In the genomic region with DNA sequence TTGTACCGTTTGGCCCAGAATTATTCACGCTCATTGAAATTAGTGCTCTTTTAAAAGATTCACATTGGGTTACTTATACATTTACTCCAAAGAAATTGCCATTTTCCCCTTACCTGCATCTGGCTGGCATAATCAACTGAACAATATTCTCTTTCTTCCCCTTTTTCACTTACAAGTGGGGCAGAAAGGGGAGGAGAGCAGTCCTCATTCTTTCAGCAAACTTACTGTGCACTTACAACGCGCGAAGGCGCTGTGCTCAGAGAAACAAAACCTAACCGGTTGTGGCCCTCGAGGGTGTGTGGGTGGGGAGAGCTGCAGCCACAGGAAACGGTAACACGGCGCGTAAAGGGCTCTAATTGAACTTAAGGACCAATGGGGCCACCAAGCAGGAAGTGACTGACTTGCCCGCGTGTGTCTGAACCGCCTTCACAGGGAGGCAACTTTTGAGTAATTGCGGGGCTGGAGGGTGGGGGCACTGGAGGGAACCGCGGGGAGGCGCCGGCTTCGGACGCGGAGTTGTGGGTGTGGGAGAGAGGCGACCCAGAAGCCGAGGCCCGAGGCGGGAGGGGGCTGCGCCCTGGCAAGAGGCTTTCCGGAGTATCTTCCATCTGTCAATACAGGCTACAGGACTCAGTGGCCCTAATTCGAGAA, we compare ENCODE assay signal across 1 cellular context.
TF ChIP-seq lines count a peak whose summit lies in the region.

No MANE protein-coding gene starts in this region.

TF ChIP-seq in HepG2, 621 proteins besides CTCF, POLR2A, EP300 and RAD21 (continued from another document and continues in another):
- TF ChIP-seq, protein P1, sequence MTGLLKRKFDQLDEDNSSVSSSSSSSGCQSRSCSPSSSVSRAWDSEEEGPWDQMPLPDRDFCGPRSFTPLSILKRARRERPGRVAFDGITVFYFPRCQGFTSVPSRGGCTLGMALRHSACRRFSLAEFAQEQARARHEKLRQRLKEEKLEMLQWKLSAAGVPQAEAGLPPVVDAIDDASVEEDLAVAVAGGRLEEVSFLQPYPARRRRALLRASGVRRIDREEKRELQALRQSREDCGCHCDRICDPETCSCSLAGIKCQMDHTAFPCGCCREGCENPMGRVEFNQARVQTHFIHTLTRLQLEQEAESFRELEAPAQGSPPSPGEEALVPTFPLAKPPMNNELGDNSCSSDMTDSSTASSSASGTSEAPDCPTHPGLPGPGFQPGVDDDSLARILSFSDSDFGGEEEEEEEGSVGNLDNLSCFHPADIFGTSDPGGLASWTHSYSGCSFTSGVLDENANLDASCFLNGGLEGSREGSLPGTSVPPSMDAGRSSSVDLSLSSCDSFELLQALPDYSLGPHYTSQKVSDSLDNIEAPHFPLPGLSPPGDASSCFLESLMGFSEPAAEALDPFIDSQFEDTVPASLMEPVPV (CRISPR knock-in tag; IDR thresholded peaks at IDR 0.05) = no peak
- TF ChIP-seq, protein P2, sequence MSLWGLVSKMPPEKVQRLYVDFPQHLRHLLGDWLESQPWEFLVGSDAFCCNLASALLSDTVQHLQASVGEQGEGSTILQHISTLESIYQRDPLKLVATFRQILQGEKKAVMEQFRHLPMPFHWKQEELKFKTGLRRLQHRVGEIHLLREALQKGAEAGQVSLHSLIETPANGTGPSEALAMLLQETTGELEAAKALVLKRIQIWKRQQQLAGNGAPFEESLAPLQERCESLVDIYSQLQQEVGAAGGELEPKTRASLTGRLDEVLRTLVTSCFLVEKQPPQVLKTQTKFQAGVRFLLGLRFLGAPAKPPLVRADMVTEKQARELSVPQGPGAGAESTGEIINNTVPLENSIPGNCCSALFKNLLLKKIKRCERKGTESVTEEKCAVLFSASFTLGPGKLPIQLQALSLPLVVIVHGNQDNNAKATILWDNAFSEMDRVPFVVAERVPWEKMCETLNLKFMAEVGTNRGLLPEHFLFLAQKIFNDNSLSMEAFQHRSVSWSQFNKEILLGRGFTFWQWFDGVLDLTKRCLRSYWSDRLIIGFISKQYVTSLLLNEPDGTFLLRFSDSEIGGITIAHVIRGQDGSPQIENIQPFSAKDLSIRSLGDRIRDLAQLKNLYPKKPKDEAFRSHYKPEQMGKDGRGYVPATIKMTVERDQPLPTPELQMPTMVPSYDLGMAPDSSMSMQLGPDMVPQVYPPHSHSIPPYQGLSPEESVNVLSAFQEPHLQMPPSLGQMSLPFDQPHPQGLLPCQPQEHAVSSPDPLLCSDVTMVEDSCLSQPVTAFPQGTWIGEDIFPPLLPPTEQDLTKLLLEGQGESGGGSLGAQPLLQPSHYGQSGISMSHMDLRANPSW (CRISPR knock-in tag; IDR thresholded peaks at IDR 0.05; ENCODE audit: borderline replicate concordance) = no peak
- TF ChIP-seq, protein P3, sequence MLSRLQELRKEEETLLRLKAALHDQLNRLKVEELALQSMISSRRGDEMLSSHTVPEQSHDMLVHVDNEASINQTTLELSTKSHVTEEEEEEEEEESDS (CRISPR knock-in tag; IDR thresholded peaks at IDR 0.05; ENCODE audit: borderline replicate concordance) = no peak
- TF ChIP-seq PCBP2 (optimal IDR thresholded peaks at IDR 0.05; ENCODE audit: low read depth, low read length, poor library complexity, severe bottlenecking) (no peak), RARA (CRISPR knock-in tag; IDR thresholded peaks at IDR 0.05) (peak; percentile 29; the same call in 1 of the 2 replicates), MEIS1 (CRISPR knock-in tag; IDR thresholded peaks at IDR 0.05; ENCODE audit: borderline replicate concordance) (no peak), NR2C2 (CRISPR knock-in tag; IDR thresholded peaks at IDR 0.05; ENCODE audit: borderline replicate concordance) (no peak), MIXL1 (CRISPR knock-in tag; IDR thresholded peaks at IDR 0.05) (peak; percentile 68; the same call in 1 of the 2 replicates), FOXO1 (CRISPR knock-in tag; IDR thresholded peaks at IDR 0.05) (no peak), CHD2 (IDR thresholded peaks at IDR 0.05; ENCODE audit: low read depth, low read length) (no peak), NFE2L2 (IDR thresholded peaks at IDR 0.05; ENCODE audit: low read length) (no peak), PHF8 (CRISPR knock-in tag; IDR thresholded peaks at IDR 0.05) (no peak), KDM1A (CRISPR knock-in tag; IDR thresholded peaks at IDR 0.05) (no peak), STAG1 (CRISPR knock-in tag; IDR thresholded peaks at IDR 0.05) (peak; percentile 61), ATM (IDR thresholded peaks at IDR 0.05; ENCODE audit: borderline replicate concordance) (no peak), TCF7L2 (IDR thresholded peaks at IDR 0.05; ENCODE audit: low read depth, low read length) (no peak), CC2D1A (CRISPR knock-in tag; IDR thresholded peaks at IDR 0.05) (no peak), NBN (conservative IDR thresholded peaks at IDR 0.05) (no peak), MLLT10 (CRISPR knock-in tag; IDR thresholded peaks at IDR 0.05) (no peak), ZNF468 (CRISPR knock-in tag; IDR thresholded peaks at IDR 0.05) (no peak), DNMT1 (CRISPR knock-in tag; IDR thresholded peaks at IDR 0.05) (no peak), SOX6 (IDR thresholded peaks at IDR 0.05) (no peak), SOX6 (CRISPR knock-in tag; IDR thresholded peaks at IDR 0.05) (no peak), ZNF382 (CRISPR knock-in tag; IDR thresholded peaks at IDR 0.05; ENCODE audit: borderline replicate concordance) (no peak), ZMYM3 (CRISPR knock-in tag; IDR thresholded peaks at IDR 0.05) (no peak; the same call in 1 of the 2 replicates), ZSCAN31 (CRISPR knock-in tag; IDR thresholded peaks at IDR 0.05; ENCODE audit: low read depth) (peak; percentile 83; the same call in 1 of the 2 replicates), LCORL (IDR thresholded peaks at IDR 0.05) (no peak), LCORL (CRISPR knock-in tag; IDR thresholded peaks at IDR 0.05) (no peak)
- TF ChIP-seq, protein P4, sequence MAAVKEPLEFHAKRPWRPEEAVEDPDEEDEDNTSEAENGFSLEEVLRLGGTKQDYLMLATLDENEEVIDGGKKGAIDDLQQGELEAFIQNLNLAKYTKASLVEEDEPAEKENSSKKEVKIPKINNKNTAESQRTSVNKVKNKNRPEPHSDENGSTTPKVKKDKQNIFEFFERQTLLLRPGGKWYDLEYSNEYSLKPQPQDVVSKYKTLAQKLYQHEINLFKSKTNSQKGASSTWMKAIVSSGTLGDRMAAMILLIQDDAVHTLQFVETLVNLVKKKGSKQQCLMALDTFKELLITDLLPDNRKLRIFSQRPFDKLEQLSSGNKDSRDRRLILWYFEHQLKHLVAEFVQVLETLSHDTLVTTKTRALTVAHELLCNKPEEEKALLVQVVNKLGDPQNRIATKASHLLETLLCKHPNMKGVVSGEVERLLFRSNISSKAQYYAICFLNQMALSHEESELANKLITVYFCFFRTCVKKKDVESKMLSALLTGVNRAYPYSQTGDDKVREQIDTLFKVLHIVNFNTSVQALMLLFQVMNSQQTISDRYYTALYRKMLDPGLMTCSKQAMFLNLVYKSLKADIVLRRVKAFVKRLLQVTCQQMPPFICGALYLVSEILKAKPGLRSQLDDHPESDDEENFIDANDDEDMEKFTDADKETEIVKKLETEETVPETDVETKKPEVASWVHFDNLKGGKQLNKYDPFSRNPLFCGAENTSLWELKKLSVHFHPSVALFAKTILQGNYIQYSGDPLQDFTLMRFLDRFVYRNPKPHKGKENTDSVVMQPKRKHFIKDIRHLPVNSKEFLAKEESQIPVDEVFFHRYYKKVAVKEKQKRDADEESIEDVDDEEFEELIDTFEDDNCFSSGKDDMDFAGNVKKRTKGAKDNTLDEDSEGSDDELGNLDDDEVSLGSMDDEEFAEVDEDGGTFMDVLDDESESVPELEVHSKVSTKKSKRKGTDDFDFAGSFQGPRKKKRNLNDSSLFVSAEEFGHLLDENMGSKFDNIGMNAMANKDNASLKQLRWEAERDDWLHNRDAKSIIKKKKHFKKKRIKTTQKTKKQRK (IDR thresholded peaks at IDR 0.05; ENCODE audit: low read length) = no peak
- TF ChIP-seq, protein P5, sequence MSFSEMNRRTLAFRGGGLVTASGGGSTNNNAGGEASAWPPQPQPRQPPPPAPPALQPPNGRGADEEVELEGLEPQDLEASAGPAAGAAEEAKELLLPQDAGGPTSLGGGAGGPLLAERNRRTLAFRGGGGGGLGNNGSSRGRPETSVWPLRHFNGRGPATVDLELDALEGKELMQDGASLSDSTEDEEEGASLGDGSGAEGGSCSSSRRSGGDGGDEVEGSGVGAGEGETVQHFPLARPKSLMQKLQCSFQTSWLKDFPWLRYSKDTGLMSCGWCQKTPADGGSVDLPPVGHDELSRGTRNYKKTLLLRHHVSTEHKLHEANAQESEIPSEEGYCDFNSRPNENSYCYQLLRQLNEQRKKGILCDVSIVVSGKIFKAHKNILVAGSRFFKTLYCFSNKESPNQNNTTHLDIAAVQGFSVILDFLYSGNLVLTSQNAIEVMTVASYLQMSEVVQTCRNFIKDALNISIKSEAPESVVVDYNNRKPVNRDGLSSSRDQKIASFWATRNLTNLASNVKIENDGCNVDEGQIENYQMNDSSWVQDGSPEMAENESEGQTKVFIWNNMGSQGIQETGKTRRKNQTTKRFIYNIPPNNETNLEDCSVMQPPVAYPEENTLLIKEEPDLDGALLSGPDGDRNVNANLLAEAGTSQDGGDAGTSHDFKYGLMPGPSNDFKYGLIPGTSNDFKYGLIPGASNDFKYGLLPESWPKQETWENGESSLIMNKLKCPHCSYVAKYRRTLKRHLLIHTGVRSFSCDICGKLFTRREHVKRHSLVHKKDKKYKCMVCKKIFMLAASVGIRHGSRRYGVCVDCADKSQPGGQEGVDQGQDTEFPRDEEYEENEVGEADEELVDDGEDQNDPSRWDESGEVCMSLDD (CRISPR knock-in tag; IDR thresholded peaks at IDR 0.05; ENCODE audit: borderline replicate concordance) = no peak
- TF ChIP-seq, protein P6, sequence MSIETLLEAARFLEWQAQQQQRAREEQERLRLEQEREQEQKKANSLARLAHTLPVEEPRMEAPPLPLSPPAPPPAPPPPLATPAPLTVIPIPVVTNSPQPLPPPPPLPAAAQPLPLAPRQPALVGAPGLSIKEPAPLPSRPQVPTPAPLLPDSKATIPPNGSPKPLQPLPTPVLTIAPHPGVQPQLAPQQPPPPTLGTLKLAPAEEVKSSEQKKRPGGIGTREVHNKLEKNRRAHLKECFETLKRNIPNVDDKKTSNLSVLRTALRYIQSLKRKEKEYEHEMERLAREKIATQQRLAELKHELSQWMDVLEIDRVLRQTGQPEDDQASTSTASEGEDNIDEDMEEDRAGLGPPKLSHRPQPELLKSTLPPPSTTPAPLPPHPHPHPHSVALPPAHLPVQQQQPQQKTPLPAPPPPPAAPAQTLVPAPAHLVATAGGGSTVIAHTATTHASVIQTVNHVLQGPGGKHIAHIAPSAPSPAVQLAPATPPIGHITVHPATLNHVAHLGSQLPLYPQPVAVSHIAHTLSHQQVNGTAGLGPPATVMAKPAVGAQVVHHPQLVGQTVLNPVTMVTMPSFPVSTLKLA (IDR thresholded peaks at IDR 0.05) = no peak
- TF ChIP-seq, protein P7, sequence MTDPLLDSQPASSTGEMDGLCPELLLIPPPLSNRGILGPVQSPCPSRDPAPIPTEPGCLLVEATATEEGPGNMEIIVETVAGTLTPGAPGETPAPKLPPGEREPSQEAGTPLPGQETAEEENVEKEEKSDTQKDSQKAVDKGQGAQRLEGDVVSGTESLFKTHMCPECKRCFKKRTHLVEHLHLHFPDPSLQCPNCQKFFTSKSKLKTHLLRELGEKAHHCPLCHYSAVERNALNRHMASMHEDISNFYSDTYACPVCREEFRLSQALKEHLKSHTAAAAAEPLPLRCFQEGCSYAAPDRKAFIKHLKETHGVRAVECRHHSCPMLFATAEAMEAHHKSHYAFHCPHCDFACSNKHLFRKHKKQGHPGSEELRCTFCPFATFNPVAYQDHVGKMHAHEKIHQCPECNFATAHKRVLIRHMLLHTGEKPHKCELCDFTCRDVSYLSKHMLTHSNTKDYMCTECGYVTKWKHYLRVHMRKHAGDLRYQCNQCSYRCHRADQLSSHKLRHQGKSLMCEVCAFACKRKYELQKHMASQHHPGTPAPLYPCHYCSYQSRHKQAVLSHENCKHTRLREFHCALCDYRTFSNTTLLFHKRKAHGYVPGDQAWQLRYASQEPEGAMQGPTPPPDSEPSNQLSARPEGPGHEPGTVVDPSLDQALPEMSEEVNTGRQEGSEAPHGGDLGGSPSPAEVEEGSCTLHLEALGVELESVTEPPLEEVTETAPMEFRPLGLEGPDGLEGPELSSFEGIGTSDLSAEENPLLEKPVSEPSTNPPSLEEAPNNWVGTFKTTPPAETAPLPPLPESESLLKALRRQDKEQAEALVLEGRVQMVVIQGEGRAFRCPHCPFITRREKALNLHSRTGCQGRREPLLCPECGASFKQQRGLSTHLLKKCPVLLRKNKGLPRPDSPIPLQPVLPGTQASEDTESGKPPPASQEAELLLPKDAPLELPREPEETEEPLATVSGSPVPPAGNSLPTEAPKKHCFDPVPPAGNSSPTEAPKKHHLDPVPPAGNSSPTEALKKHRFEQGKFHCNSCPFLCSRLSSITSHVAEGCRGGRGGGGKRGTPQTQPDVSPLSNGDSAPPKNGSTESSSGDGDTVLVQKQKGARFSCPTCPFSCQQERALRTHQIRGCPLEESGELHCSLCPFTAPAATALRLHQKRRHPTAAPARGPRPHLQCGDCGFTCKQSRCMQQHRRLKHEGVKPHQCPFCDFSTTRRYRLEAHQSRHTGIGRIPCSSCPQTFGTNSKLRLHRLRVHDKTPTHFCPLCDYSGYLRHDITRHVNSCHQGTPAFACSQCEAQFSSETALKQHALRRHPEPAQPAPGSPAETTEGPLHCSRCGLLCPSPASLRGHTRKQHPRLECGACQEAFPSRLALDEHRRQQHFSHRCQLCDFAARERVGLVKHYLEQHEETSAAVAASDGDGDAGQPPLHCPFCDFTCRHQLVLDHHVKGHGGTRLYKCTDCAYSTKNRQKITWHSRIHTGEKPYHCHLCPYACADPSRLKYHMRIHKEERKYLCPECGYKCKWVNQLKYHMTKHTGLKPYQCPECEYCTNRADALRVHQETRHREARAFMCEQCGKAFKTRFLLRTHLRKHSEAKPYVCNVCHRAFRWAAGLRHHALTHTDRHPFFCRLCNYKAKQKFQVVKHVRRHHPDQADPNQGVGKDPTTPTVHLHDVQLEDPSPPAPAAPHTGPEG (CRISPR knock-in tag; IDR thresholded peaks at IDR 0.05) = no peak; the same call in 1 of the 2 replicates
- TF ChIP-seq, protein P8, sequence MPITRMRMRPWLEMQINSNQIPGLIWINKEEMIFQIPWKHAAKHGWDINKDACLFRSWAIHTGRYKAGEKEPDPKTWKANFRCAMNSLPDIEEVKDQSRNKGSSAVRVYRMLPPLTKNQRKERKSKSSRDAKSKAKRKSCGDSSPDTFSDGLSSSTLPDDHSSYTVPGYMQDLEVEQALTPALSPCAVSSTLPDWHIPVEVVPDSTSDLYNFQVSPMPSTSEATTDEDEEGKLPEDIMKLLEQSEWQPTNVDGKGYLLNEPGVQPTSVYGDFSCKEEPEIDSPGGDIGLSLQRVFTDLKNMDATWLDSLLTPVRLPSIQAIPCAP (CRISPR knock-in tag; IDR thresholded peaks at IDR 0.05; ENCODE audit: low read depth) = no peak
- TF ChIP-seq, protein P9, sequence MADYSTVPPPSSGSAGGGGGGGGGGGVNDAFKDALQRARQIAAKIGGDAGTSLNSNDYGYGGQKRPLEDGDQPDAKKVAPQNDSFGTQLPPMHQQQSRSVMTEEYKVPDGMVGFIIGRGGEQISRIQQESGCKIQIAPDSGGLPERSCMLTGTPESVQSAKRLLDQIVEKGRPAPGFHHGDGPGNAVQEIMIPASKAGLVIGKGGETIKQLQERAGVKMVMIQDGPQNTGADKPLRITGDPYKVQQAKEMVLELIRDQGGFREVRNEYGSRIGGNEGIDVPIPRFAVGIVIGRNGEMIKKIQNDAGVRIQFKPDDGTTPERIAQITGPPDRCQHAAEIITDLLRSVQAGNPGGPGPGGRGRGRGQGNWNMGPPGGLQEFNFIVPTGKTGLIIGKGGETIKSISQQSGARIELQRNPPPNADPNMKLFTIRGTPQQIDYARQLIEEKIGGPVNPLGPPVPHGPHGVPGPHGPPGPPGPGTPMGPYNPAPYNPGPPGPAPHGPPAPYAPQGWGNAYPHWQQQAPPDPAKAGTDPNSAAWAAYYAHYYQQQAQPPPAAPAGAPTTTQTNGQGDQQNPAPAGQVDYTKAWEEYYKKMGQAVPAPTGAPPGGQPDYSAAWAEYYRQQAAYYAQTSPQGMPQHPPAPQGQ (CRISPR knock-in tag; IDR thresholded peaks at IDR 0.05; ENCODE audit: borderline replicate concordance) = no peak
